In the genomic region with DNA sequence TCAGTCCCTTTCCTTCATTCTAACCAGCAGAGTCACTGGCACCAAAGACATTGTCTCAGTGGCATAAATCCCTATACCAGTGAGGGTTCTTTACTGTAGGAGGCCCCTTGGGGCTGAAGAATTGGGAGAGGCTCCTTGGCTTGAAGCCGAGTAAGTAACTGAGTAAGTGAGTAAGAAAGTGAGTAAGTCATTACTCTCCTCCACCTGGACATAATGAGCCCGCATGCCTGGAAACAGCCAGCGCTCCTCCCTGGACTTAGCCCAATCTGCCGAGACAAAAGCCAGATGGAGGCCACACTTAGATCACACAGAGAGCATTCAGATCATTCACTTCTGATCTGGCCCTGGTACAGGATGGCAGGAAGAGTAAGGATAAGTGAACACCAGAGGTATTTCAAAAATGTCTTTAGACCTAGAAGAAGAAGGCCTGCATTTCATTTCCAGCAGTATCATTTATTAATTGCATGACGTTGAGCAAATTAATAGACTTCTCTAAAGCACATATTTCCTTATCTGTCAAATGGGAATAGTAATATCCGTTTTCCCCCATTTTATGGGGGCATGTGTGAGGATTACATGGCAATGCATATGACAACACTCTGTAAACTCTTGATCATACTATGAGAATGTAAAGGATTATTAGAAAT, we compare ENCODE assay signal across 11 cellular contexts. TPM values are rescaled to one million over a fixed set of nuclear protein-coding genes. Genes with fewer than 3 reads are reported as not detected.
A peak's percentile ranks its signal among the peaks of the same experiment; 100 is the strongest.
DNase-seq lines count a peak whose midpoint lies in the region; ATAC-seq, FAIRE-seq and TF ChIP-seq lines count a peak whose summit lies in the region.
"Had no signal": no experiment of that assay in that cellular context is flagged by ENCODE, and none has a peak within 500 bp of the region (broad histone marks: within the 10 kb centered on the region; RNA-seq: fewer than 3 reads in every experiment).

No MANE protein-coding gene starts in this region.

- peak overlapping the region; percentile 89 for H3K27ac Mint-ChIP-seq in astrocyte (ENCODE audit: unreplicated experiment)
- H3K27ac Mint-ChIP-seq: activated naive CD8-positive, alpha-beta T cell treated with anti-CD3 and anti-CD28 coated beads, Interleukin-2, amount 10 ng/mL, durations not matched to agents 7 days and 5 days; progenitor cell of endocrine pancreas; stimulated activated memory B cell treated with anti-CD40 and anti-IgM and Interleukin-4, amounts not matched to agents 10 μg/mL and 1 μg/mL and 100 μg/mL, for 72 hours had no signal

- no peaks in the 10 kb centered on the region for H3K9me2 ChIP-seq in hepatocyte (replicated peaks; ENCODE audit: insufficient read depth)

- no peak for ATAC-seq in GM18873 (IDR thresholded peaks at IDR 0.05; ENCODE audit: low FRiP score, unreplicated experiment)
- ATAC-seq: stimulated activated memory B cell treated with anti-CD40 and anti-IgM and Interleukin-4, amounts not matched to agents 10 μg/mL and 1 μg/mL and 100 μg/mL, for 72 hours had no signal

- no peak overlapping the region for H3K4me3 Mint-ChIP-seq in astrocyte (ENCODE audit: unreplicated experiment)
- H3K4me3 Mint-ChIP-seq: activated naive CD8-positive, alpha-beta T cell treated with anti-CD3 and anti-CD28 coated beads, Interleukin-2, amount 10 ng/mL, durations not matched to agents 7 days and 5 days; stimulated activated memory B cell treated with anti-CD40 and anti-IgM and Interleukin-4, amounts not matched to agents 10 μg/mL and 1 μg/mL and 100 μg/mL, for 72 hours had no signal

- no peaks in the 10 kb centered on the region for H3K36me3 Mint-ChIP-seq in astrocyte (ENCODE audit: low read depth, unreplicated experiment)
- H3K36me3 Mint-ChIP-seq: activated naive CD8-positive, alpha-beta T cell treated with anti-CD3 and anti-CD28 coated beads, Interleukin-2, amount 10 ng/mL, durations not matched to agents 7 days and 5 days; stimulated activated memory B cell treated with anti-CD40 and anti-IgM and Interleukin-4, amounts not matched to agents 10 μg/mL and 1 μg/mL and 100 μg/mL, for 72 hours had no signal

- H3K27me3 ChIP-seq in astrocyte (ENCODE audit: insufficient read depth, low read length), result no peaks in the 10 kb centered on the region
- no peaks in the 10 kb centered on the region for H3K27me3 ChIP-seq in hepatocyte
- H3K27me3 ChIP-seq in tibial artery, result no peaks in the 10 kb centered on the region

- no peaks in the 10 kb centered on the region for H4K20me1 ChIP-seq in astrocyte (ENCODE audit: insufficient read depth, low read length)
- no peaks in the 10 kb centered on the region for H4K20me1 ChIP-seq in hepatocyte (ENCODE audit: insufficient read depth, poor library complexity, severe bottlenecking)

- H3K27ac ChIP-seq in astrocyte (ENCODE audit: low read depth, low read length), result peak overlapping the region; percentile 87
- H3K27ac ChIP-seq in hepatocyte, result peak overlapping the region; percentile 20
- H3K27ac ChIP-seq in tibial artery, result peak overlapping the region; percentile 75 to 77

- TF ChIP-seq CTCF in astrocyte (IDR thresholded peaks at IDR 0.05; ENCODE audit: insufficient read depth, low read depth, low read length) (no peak), hepatocyte (IDR thresholded peaks at IDR 0.05; ENCODE audit: poor library complexity) (no peak), tibial artery (IDR thresholded peaks at IDR 0.05) (no peak)

- peak; percentile 44 for DNase-seq in HTR-8/SVneo (ENCODE audit: insufficient read length, low spot score)
- peak; percentile 81 for DNase-seq in astrocyte (ENCODE audit: low read depth)
- no peak for DNase-seq in hepatocyte (ENCODE audit: low spot score)
- no peak for DNase-seq in tibial artery
- no peak for DNase-seq in activated CD4-positive, alpha-beta T cell treated with anti-CD3 and anti-CD28 coated beads for 4 hours
- DNase-seq in stimulated activated CD4-positive, alpha-beta T cell treated with anti-CD3 and anti-CD28 coated beads, Interleukin-4, amount 100 ng/mL, for 1 hour, result no peak
- DNase-seq: activated naive CD8-positive, alpha-beta T cell treated with anti-CD3 and anti-CD28 coated beads, Interleukin-2, amount 10 ng/mL, durations not matched to agents 7 days and 5 days had no signal

- no peaks in the 10 kb centered on the region for H3K36me3 ChIP-seq in astrocyte (ENCODE audit: insufficient read depth, low read length)
- H3K36me3 ChIP-seq in hepatocyte (replicated peaks; ENCODE audit: insufficient read depth, low read depth), result no peaks in the 10 kb centered on the region
- no peaks in the 10 kb centered on the region for H3K36me3 ChIP-seq in tibial artery

- no peaks in the 10 kb centered on the region for H3K9me3 Mint-ChIP-seq in astrocyte (ENCODE audit: unreplicated experiment)
- H3K9me3 Mint-ChIP-seq: activated naive CD8-positive, alpha-beta T cell treated with anti-CD3 and anti-CD28 coated beads, Interleukin-2, amount 10 ng/mL, durations not matched to agents 7 days and 5 days; stimulated activated memory B cell treated with anti-CD40 and anti-IgM and Interleukin-4, amounts not matched to agents 10 μg/mL and 1 μg/mL and 100 μg/mL, for 72 hours had no signal

- H3K79me2 ChIP-seq in astrocyte (ENCODE audit: insufficient read depth, low read length), result no peaks in the 10 kb centered on the region
- no peaks in the 10 kb centered on the region for H3K79me2 ChIP-seq in hepatocyte

- peak; percentile 9 for FAIRE-seq in HTR-8/SVneo (lab: Jason Lieb, UNC)
- peak; percentile 93 for FAIRE-seq in astrocyte (lab: Jason Lieb, UNC)
- FAIRE-seq: TTC549 had no signal

- intact Hi-C loops in tibial artery (cut with DNase I; ENCODE audit: low total_unique reads), result no loop called here

- peak overlapping the region; percentile 21 for H3K4me3 ChIP-seq in astrocyte (ENCODE audit: insufficient read depth, low read depth, low read length)
- H3K4me3 ChIP-seq in hepatocyte, result no peak overlapping the region
- H3K4me3 ChIP-seq in tibial artery, result no peak overlapping the region

- H3K4me1 Mint-ChIP-seq in astrocyte (ENCODE audit: low read depth, unreplicated experiment), result peaks cover 37% of the 10 kb centered on the region

- H2AFZ ChIP-seq in astrocyte (ENCODE audit: low read depth, low read length), result no peak overlapping the region
- H2AFZ ChIP-seq in hepatocyte, result no peak overlapping the region

- H3K9ac ChIP-seq in astrocyte (ENCODE audit: low read length), result peak overlapping the region; percentile 69

- peak overlapping the region; percentile 81 for H3K4me2 ChIP-seq in astrocyte (ENCODE audit: low read length)
- no peak overlapping the region for H3K4me2 ChIP-seq in hepatocyte

- H3K4me1 ChIP-seq in astrocyte (ENCODE audit: insufficient read depth, low read length), result peaks cover 29% of the 10 kb centered on the region
- H3K4me1 ChIP-seq in hepatocyte (ENCODE audit: insufficient read depth), result peaks cover 8% of the 10 kb centered on the region
- peaks cover 0 to 58% (median 38%) of the 10 kb centered on the region in 4 donors for H3K4me1 ChIP-seq in tibial artery

- 36% methylated on average over 6 of the region's 6 CpGs for WGBS in hepatocyte (ENCODE audit: low lambda C conversion rate, missing lambda C conversion rate)

- H3K9me3 ChIP-seq in astrocyte (ENCODE audit: insufficient read depth, low read depth, low read length) (no peaks in the 10 kb centered on the region), hepatocyte (ENCODE audit: low read depth) (no peaks in the 10 kb centered on the region), tibial artery (no peaks in the 10 kb centered on the region)

- no peaks in the 10 kb centered on the region for H3K27me3 Mint-ChIP-seq in astrocyte (ENCODE audit: low read depth, unreplicated experiment)
- H3K27me3 Mint-ChIP-seq: stimulated activated memory B cell treated with anti-CD40 and anti-IgM and Interleukin-4, amounts not matched to agents 10 μg/mL and 1 μg/mL and 100 μg/mL, for 72 hours had no signal

RNA-seq across cellular contexts. Expression of gene MICAL3, which starts 8.2 kb away (rescaled TPM):
- 101 and 113 TPM in 2 replicates for total RNA-seq in astrocyte
- total RNA-seq in hepatocyte, result 15.4 and 22.7 TPM in 2 replicates
- polyA plus RNA-seq in hepatocyte, result 4.6 and 12.6 TPM in 2 replicates

RNA-seq across cellular contexts. Expression of gene PEX26, which starts 45.2 kb away (rescaled TPM):
- total RNA-seq in astrocyte, result 41.7 and 41.9 TPM in 2 replicates
- 27.6 and 30.9 TPM in 2 replicates for total RNA-seq in hepatocyte
- polyA plus RNA-seq in hepatocyte, result 3.7 and 5.4 TPM in 2 replicates

Comparison
In these comparisons a context has a peak if more than half of its experiments do, and no peak if none do; other contexts are left out.
1. DNase-seq: peak in HTR-8/SVneo (single experiment) and astrocyte (single experiment); none in hepatocyte (single experiment), tibial artery (0 of 2), activated CD4-positive, alpha-beta T cell treated with anti-CD3 and anti-CD28 coated beads for 4 hours (0 of 2) and stimulated activated CD4-positive, alpha-beta T cell treated with anti-CD3 and anti-CD28 coated beads, Interleukin-4, amount 100 ng/mL, for 1 hour (single experiment).
2. H3K27ac ChIP-seq: peak in every context shown above with its lines; median percentile 87 in astrocyte; 76 in tibial artery; 20 in hepatocyte.